9 cellular contexts compared by ENCODE assay signal in genomic region chr1:60904079-60904852, GRCh38.
DNase-seq lines count a peak whose midpoint lies in the region; ATAC-seq and TF ChIP-seq lines count a peak whose summit lies in the region.
"Had no signal": no experiment of that assay in that cellular context is flagged by ENCODE, and none has a peak within 500 bp of the region (broad histone marks: within the 10 kb centered on the region; RNA-seq: fewer than 3 reads in every experiment).

No MANE protein-coding gene starts in this region.

- H3K27me3 ChIP-seq in breast epithelium (no peaks in the 10 kb centered on the region), right cardiac atrium (ENCODE audit: control insufficient read depth, insufficient read depth) (no peaks in the 10 kb centered on the region), stomach smooth muscle (ENCODE audit: control insufficient read depth in 1 of 2, insufficient read depth in 2 of 2, low read length in 2 of 2) (no peaks in the 10 kb centered on the region)

- no peak for TF ChIP-seq POLR2A in breast epithelium (IDR thresholded peaks at IDR 0.05)

- H3K9me3 Mint-ChIP-seq in activated CD8-positive, alpha-beta T cell treated with anti-CD3 and anti-CD28 coated beads, Interleukin-2, amount 10 ng/mL, durations not matched to agents 7 days and 5 days (ENCODE audit: insufficient read depth): no peaks in the 10 kb centered on the region

- ATAC-seq in right cardiac atrium (peak; percentile 87 to 88), GM21390 (IDR thresholded peaks at IDR 0.05; ENCODE audit: unreplicated experiment) (no peak)
- no peak for ATAC-seq in activated CD8-positive, alpha-beta T cell treated with anti-CD3 and anti-CD28 coated beads, Interleukin-2, amount 10 ng/mL, durations not matched to agents 7 days and 5 days

- POLR2A ChIA-PET in activated CD8-positive, alpha-beta T cell treated with anti-CD3 and anti-CD28 coated beads, Interleukin-2, amount 10 ng/mL, durations not matched to agents 7 days and 5 days (lab: Charles Lee): no interaction called here

- H3K36me3 ChIP-seq in breast epithelium (no peaks in the 10 kb centered on the region), stomach smooth muscle (ENCODE audit: control insufficient read depth in 2 of 2, insufficient read depth in 2 of 2, low read length in 2 of 2) (no peaks in the 10 kb centered on the region)

- H3K36me3 Mint-ChIP-seq in activated CD8-positive, alpha-beta T cell treated with anti-CD3 and anti-CD28 coated beads, Interleukin-2, amount 10 ng/mL, durations not matched to agents 7 days and 5 days (ENCODE audit: low read depth): no peaks in the 10 kb centered on the region

- no peaks in the 10 kb centered on the region for H3K27me3 Mint-ChIP-seq in activated CD8-positive, alpha-beta T cell treated with anti-CD3 and anti-CD28 coated beads, Interleukin-2, amount 10 ng/mL, durations not matched to agents 7 days and 5 days (ENCODE audit: low read depth)

- 12% methylated on average over 4 of the region's 4 CpGs for WGBS in right cardiac atrium

- H3K9me3 ChIP-seq in breast epithelium (no peaks in the 10 kb centered on the region), right cardiac atrium (ENCODE audit: control insufficient read depth, low read length) (no peaks in the 10 kb centered on the region), stomach smooth muscle (ENCODE audit: control insufficient read depth in 2 of 2, low read length in 2 of 2) (no peaks in the 10 kb centered on the region)

- H3K4me1 Mint-ChIP-seq in activated CD8-positive, alpha-beta T cell treated with anti-CD3 and anti-CD28 coated beads, Interleukin-2, amount 10 ng/mL, durations not matched to agents 7 days and 5 days (ENCODE audit: low read depth): no peaks in the 10 kb centered on the region

- intact Hi-C loops in breast epithelium (cut with DNase I; ENCODE audit: low total_unique reads) (no loop called here), right cardiac atrium (cut with DNase I) (no loop called here)

- CTCF ChIA-PET in activated CD8-positive, alpha-beta T cell treated with anti-CD3 and anti-CD28 coated beads, Interleukin-2, amount 10 ng/mL, durations not matched to agents 7 days and 5 days (lab: Charles Lee): no interaction called here

- H3K27ac Mint-ChIP-seq in activated CD8-positive, alpha-beta T cell treated with anti-CD3 and anti-CD28 coated beads, Interleukin-2, amount 10 ng/mL, durations not matched to agents 7 days and 5 days: no peak overlapping the region

- DNase-seq in HUDEP-2 (lab: John Stamatoyannopoulos, UW; ENCODE audit: unreplicated experiment in 76 of 76) (peak in 70 of 76 experiments; percentile 6 to 86 (median 60)), breast epithelium (ENCODE audit: low spot score in 2 of 2) (peak in 1 of 2 donors; percentile 76), right cardiac atrium (peak; percentile 56 to 79 (median 72)), OCI-M2 (lab: John Stamatoyannopoulos, UW; ENCODE audit: unreplicated experiment) (no peak), NCI-H2107 (lab: John Stamatoyannopoulos, UW) (no peak)
- no peak for DNase-seq in activated CD8-positive, alpha-beta T cell treated with anti-CD3 and anti-CD28 coated beads, Interleukin-2, amount 10 ng/mL, durations not matched to agents 7 days and 5 days
- DNase-seq: activated effector memory CD4-positive, alpha-beta T cell treated with anti-CD3 and anti-CD28 coated beads, Interleukin-2, amount 50 U/mL, for 16 hours had no signal

- no peak overlapping the region for H3K4me3 ChIP-seq in breast epithelium
- no peak overlapping the region for H3K4me3 ChIP-seq in right cardiac atrium (ENCODE audit: low read length)
- H3K4me3 ChIP-seq in stomach smooth muscle (ENCODE audit: low read length in 2 of 2): peak overlapping the region in 1 of 2 donors; percentile 9

- H3K4me1 ChIP-seq in breast epithelium (peaks cover 0 to 7% of the 10 kb centered on the region in 2 donors), right cardiac atrium (ENCODE audit: control insufficient read depth, insufficient read depth, low read length) (peaks cover 3% of the 10 kb centered on the region), stomach smooth muscle (ENCODE audit: control insufficient read depth, insufficient read depth, low read length) (peaks cover 16% of the 10 kb centered on the region)

- TF ChIP-seq CTCF in breast epithelium (IDR thresholded peaks at IDR 0.05): no peak

- H3K4me3 Mint-ChIP-seq in activated CD8-positive, alpha-beta T cell treated with anti-CD3 and anti-CD28 coated beads, Interleukin-2, amount 10 ng/mL, durations not matched to agents 7 days and 5 days: no peak overlapping the region

- peak overlapping the region in 1 of 2 donors; percentile 13 for H3K9ac ChIP-seq in stomach smooth muscle (ENCODE audit: low read length in 2 of 2)

- H3K27ac ChIP-seq in breast epithelium (peak overlapping the region; percentile 67 to 80), right cardiac atrium (ENCODE audit: low read length) (peak overlapping the region; percentile 97), stomach smooth muscle (ENCODE audit: low read length) (peak overlapping the region; percentile 88)

Comparison
In these comparisons a context has a peak if more than half of its experiments do, and no peak if none do; other contexts are left out.
1. DNase-seq: peak in HUDEP-2 (70 of 76) and right cardiac atrium (3 of 3); none in activated CD8-positive, alpha-beta T cell treated with anti-CD3 and anti-CD28 coated beads, Interleukin-2, amount 10 ng/mL, durations not matched to agents 7 days and 5 days (single experiment), OCI-M2 (single experiment) and NCI-H2107 (single experiment).
2. ATAC-seq: peak in right cardiac atrium (2 of 2); none in activated CD8-positive, alpha-beta T cell treated with anti-CD3 and anti-CD28 coated beads, Interleukin-2, amount 10 ng/mL, durations not matched to agents 7 days and 5 days (single experiment) and GM21390 (single experiment).
3. Peak in every context shown above with its lines, with median percentiles within 50 percentile points of each other: H3K27ac ChIP-seq.